ENCODE assay signal across 11 cellular contexts in the genomic region with DNA sequence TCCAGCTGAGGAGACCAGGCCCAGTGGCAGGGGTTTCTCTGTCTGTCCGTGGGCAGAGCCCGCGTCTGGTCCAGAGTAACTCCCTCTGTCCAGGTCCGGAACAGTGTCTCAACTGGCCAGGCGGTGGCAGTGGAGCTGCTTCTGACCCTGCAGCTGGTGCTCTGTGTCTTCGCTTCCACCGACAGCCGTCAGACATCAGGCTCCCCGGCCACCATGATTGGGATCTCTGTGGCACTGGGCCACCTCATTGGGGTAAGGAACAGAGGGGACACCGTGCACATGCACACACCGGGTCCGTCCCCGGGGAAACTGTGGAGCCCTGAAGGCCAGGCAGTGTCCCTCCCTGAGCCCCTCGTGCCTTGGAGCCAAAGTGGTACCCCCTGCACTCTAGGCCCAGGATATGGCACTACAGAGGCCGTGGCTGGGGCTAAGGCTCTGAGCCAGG. TPM values are rescaled to one million over a fixed set of nuclear protein-coding genes. Genes with fewer than 3 reads are reported as not detected.
DNase-seq lines count a peak whose midpoint lies in the region; ATAC-seq and TF ChIP-seq lines count a peak whose summit lies in the region.
"Had no signal": no experiment of that assay in that cellular context is flagged by ENCODE, and none has a peak within 500 bp of the region (broad histone marks: within the 10 kb centered on the region; RNA-seq: fewer than 3 reads in every experiment).

No MANE protein-coding gene starts in this region.

- peaks cover 7% of the 10 kb centered on the region for H3K27me3 ChIP-seq in transverse colon

- in situ Hi-C loops in transverse colon (cut with MboI; ENCODE audit: low pct_ligation_motif_present in 1 of 4, low pct_unique_long_range_greater_than_20kb in 1 of 4, low sequenced_read_pairs in 3 of 4): loop anchor here in 3 of 4 donors (5.0 to 25.0 kb wide), 4 partner anchors 78 to 213 kb away; a partner anchor contains a TSS

- no peaks in the 10 kb centered on the region for H3K9me3 ChIP-seq in transverse colon

- no peaks in the 10 kb centered on the region for H3K4me1 Mint-ChIP-seq in natural killer cell

- H3K27me3 Mint-ChIP-seq in natural killer cell (ENCODE audit: low read depth in 2 of 2): no peaks in the 10 kb centered on the region

- no peak for ATAC-seq in natural killer cell

- no peak overlapping the region for H3K4me3 Mint-ChIP-seq in natural killer cell

- H3K9me3 Mint-ChIP-seq in natural killer cell: no peaks in the 10 kb centered on the region

- no peak for TF ChIP-seq EP300 in transverse colon (IDR thresholded peaks at IDR 0.05; ENCODE audit: low read depth)

- no peak overlapping the region for H3K27ac Mint-ChIP-seq in natural killer cell

- peaks cover 0 to 14% (median 6%) of the 10 kb centered on the region in 4 donors for H3K4me1 ChIP-seq in transverse colon

- H3K36me3 Mint-ChIP-seq in natural killer cell: no peaks in the 10 kb centered on the region

- no peaks in the 10 kb centered on the region for H3K36me3 ChIP-seq in transverse colon

- TF ChIP-seq CTCF in transverse colon (IDR thresholded peaks at IDR 0.05) (peak; percentile 41 to 58 (median 44)), natural killer cell (IDR thresholded peaks at IDR 0.05) (no peak)

- DNase-seq in NCI-H146 (lab: John Stamatoyannopoulos, UW) (peak; percentile 64), NCI-H146 treated with DMSO at 0.1 percent for 48 hours (lab: John Stamatoyannopoulos, UW; ENCODE audit: unreplicated experiment) (no peak), caudate nucleus (lab: John Stamatoyannopoulos, UW) (peak in 57 of 61 donors; percentile 26 to 90 (median 70)), kidney tubule cell (ENCODE audit: low spot score) (peak; percentile 63), transverse colon (peak; percentile 65), natural killer cell (no peak), COLO829 (ENCODE audit: low spot score) (no peak)
- no peak for DNase-seq in NK-92 treated with Interleukin-12 subunit alpha and Interleukin-12 subunit beta, amount 100 ng/mL, for 24 hours (lab: John Stamatoyannopoulos, UW)

- 73% methylated on average over 14 of the region's 15 CpGs; no CpG with 5 or more reads in 1 of the 2 donors for WGBS in transverse colon (ENCODE audit: low coverage in 1 of 2), 2 donors

- H3K27ac ChIP-seq in caudate nucleus (ENCODE audit: low read depth, low read length) (peak overlapping the region; percentile 70), transverse colon (peak overlapping the region in 2 of 4 donors; percentile 32 to 68)
- H3K27ac ChIP-seq: epithelial cell of prostate, KMS-11 had no signal

- intact Hi-C loops in transverse colon (cut with DNase I; ENCODE audit: low total_unique reads): no loop called here
- intact Hi-C loops in natural killer cell (cut with micrococcal nuclease): no loop called here

- TF ChIP-seq POLR2A in transverse colon (IDR thresholded peaks at IDR 0.05): no peak

- H3K4me3 ChIP-seq in transverse colon: no peak overlapping the region

RNA-seq across cellular contexts. Expression of a gene that starts 1.5 kb away (rescaled TPM):
- total RNA-seq in transverse colon (under 1 TPM in 1 of 4 donors, not detected in 3; 0.41 TPM), natural killer cell (not detected)

RNA-seq across cellular contexts. Expression of a gene that starts 12.6 kb away (rescaled TPM):
- total RNA-seq in transverse colon (not detected), natural killer cell (not detected)
- total RNA-seq: subcutaneous adipose tissue had no signal

RNA-seq across cellular contexts. Expression of a gene that starts 23.7 kb away (rescaled TPM):
- total RNA-seq in transverse colon (not detected), natural killer cell (not detected)
- total RNA-seq: subcutaneous adipose tissue had no signal

RNA-seq across cellular contexts. Expression of a gene that starts 51.0 kb away (rescaled TPM):
- total RNA-seq in transverse colon (10 to 100 TPM in 2 of 4 donors, 1 to 10 TPM in 2; 5.0 to 13.4 (median 9.3) TPM), natural killer cell (10 to 100 TPM in 1 of 3 donors, 1 to 10 TPM in 2; 6.1 to 11.6 (median 8.7) TPM)

Comparison
In these comparisons a context has a peak if more than half of its experiments do, and no peak if none do; other contexts are left out.
1. DNase-seq: peak in NCI-H146 (single experiment), caudate nucleus (57 of 61), kidney tubule cell (single experiment) and transverse colon (single experiment); none in NCI-H146 treated with DMSO at 0.1 percent for 48 hours (single experiment), NK-92 treated with Interleukin-12 subunit alpha and Interleukin-12 subunit beta, amount 100 ng/mL, for 24 hours (single experiment), natural killer cell (single experiment) and COLO829 (single experiment).